24 cellular contexts compared by ENCODE assay signal in genomic region chr3:65444448-65444815, GRCh38.
"Had no signal": no experiment of that assay in that cellular context is flagged by ENCODE, and none has a peak within 500 bp of the region (broad histone marks: within the 10 kb centered on the region; RNA-seq: fewer than 3 reads in every experiment).

No MANE protein-coding gene starts in this region.

- H3K4me3 ChIP-seq: colonic mucosa, coronary artery, dorsolateral prefrontal cortex, esophagus muscularis mucosa, esophagus squamous epithelium, gastrocnemius medialis, gastroesophageal sphincter, heart left ventricle, heart right ventricle, hepatocyte had no signal

- H3K36me3 ChIP-seq: colonic mucosa, esophagus muscularis mucosa, gastrocnemius medialis had no signal

- H2AFZ ChIP-seq: hepatocyte had no signal

- ATAC-seq: effector memory CD8-positive, alpha-beta T cell; esophagus mucosa; foreskin keratinocyte; gastrocnemius medialis; gastroesophageal sphincter; heart left ventricle; heart right ventricle had no signal

- H3K79me2 ChIP-seq: hepatocyte had no signal

- H3K4me3 Mint-ChIP-seq: dendritic cell treated with granulocyte-macrophage colony-stimulating factor and Interleukin-4, amounts not matched to agents 40 ng/mL and 50 ng/mL, for 4 days; effector memory CD8-positive, alpha-beta T cell; endodermal cell had no signal

- H3K27ac ChIP-seq: colonic mucosa, coronary artery, dorsolateral prefrontal cortex, epithelial cell of prostate, esophagus muscularis mucosa, esophagus squamous epithelium, foreskin keratinocyte, gastrocnemius medialis, gastroesophageal sphincter, heart left ventricle, heart right ventricle, hepatocyte had no signal

- H3K27me3 ChIP-seq: colonic mucosa, dorsolateral prefrontal cortex, esophagus muscularis mucosa, esophagus squamous epithelium, foreskin keratinocyte, gastrocnemius medialis, gastroesophageal sphincter, heart left ventricle, heart right ventricle, hepatocyte had no signal

- DNase-seq: colonic mucosa; cortex of kidney; dermis blood vessel endothelial cell; dorsolateral prefrontal cortex; effector CD4-positive, alpha-beta T cell; effector CD8-positive, alpha-beta T cell; effector memory CD4-positive, alpha-beta T cell; effector memory CD8-positive, alpha-beta T cell; endodermal cell; erythroblast; esophagus squamous epithelium; foreskin keratinocyte; foreskin melanocyte; gastrocnemius medialis; glutamatergic neuron; heart left ventricle; heart right ventricle had no signal

- H3K9me3 Mint-ChIP-seq: dendritic cell treated with granulocyte-macrophage colony-stimulating factor and Interleukin-4, amounts not matched to agents 40 ng/mL and 50 ng/mL, for 4 days; endodermal cell had no signal

- H3K4me1 ChIP-seq: colonic mucosa, esophagus squamous epithelium, foreskin keratinocyte, gastrocnemius medialis had no signal

- H3K27ac Mint-ChIP-seq: dendritic cell treated with granulocyte-macrophage colony-stimulating factor and Interleukin-4, amounts not matched to agents 40 ng/mL and 50 ng/mL, for 4 days; effector memory CD8-positive, alpha-beta T cell; endodermal cell had no signal

- H3K27me3 Mint-ChIP-seq: dendritic cell treated with granulocyte-macrophage colony-stimulating factor and Interleukin-4, amounts not matched to agents 40 ng/mL and 50 ng/mL, for 4 days; effector memory CD8-positive, alpha-beta T cell had no signal

- H3K9me3 ChIP-seq: colonic mucosa, esophagus muscularis mucosa, esophagus squamous epithelium, gastrocnemius medialis, gastroesophageal sphincter, heart left ventricle, heart right ventricle had no signal

- H3K4me2 ChIP-seq: hepatocyte had no signal
